In genomic region chr1:16623773-16624719, GRCh38 we compare ENCODE assay signal across 10 cellular contexts. TPM values are rescaled to one million over a fixed set of nuclear protein-coding genes. Genes with fewer than 3 reads are reported as not detected.
A peak's percentile ranks its signal among the peaks of the same experiment; 100 is the strongest.
DNase-seq lines count a peak whose midpoint lies in the region; ATAC-seq and TF ChIP-seq lines count a peak whose summit lies in the region.
"Not testable (repeated sequence)": the region's sequence is repeated elsewhere in the genome, so short reads cannot be mapped to it uniquely, and the experiment has no call there.
"Had no signal": no experiment of that assay in that cellular context is flagged by ENCODE, and none has a peak within 500 bp of the region (broad histone marks: within the 10 kb centered on the region; RNA-seq: fewer than 3 reads in every experiment).

No MANE protein-coding gene starts in this region.

- not testable (repeated sequence) for H3K9me3 ChIP-seq in PC-9 (ENCODE audit: insufficient read depth, low read depth); liver (ENCODE audit: control insufficient read depth in 4 of 4, low read length in 3 of 4)

- H3K36me3 Mint-ChIP-seq in activated naive CD4-positive, alpha-beta T cell treated with anti-CD3 and anti-CD28 coated beads, Interleukin-2, amount 10 ng/mL, durations not matched to agents 7 days and 5 days = peaks cover 29% of the 10 kb centered on the region

- not testable (repeated sequence) for TF ChIP-seq CTCF in 22Rv1 (IDR thresholded peaks at IDR 0.05); GM13977 (IDR thresholded peaks at IDR 0.05; ENCODE audit: extremely low read depth, insufficient read depth, missing control alignments); PC-9 (conservative IDR thresholded peaks at IDR 0.05); liver (IDR thresholded peaks at IDR 0.05; ENCODE audit: low read depth, low read length, missing input control)

- H3K4me2 ChIP-seq in PC-9 = not testable (repeated sequence)

- not testable (repeated sequence) for TF ChIP-seq RAD21 in liver (IDR thresholded peaks at IDR 0.05)

- CTCF ChIA-PET in PC-9 (lab: Charles Lee) = interaction anchor here (0.6 kb wide), 1 partner anchor 250 kb away, joined by 3 read pairs; no protein-coding TSS in a partner anchor
- CTCF ChIA-PET in activated naive CD4-positive, alpha-beta T cell treated with anti-CD3 and anti-CD28 coated beads, Interleukin-2, amount 10 ng/mL, durations not matched to agents 7 days and 5 days (lab: Charles Lee) = interaction anchor here (0.6 to 2.0 kb wide), 11 partner anchors 8 to 328 kb away, joined by 3 to 9 read pairs (median 4); no protein-coding TSS in a partner anchor

- POLR2A ChIA-PET in PC-9 (lab: Charles Lee; ENCODE audit: unreplicated experiment) = interaction anchor here (0.7 kb wide), 1 partner anchor 798 kb away, joined by 7 read pairs; no protein-coding TSS in a partner anchor

- in situ Hi-C loops in GM13977 (cut with MboI; ENCODE audit: low pct_unique_long_range_greater_than_20kb, low sequenced_read_pairs, unreplicated experiment) = loop anchor here (5.0 to 25.0 kb wide), 5 partner anchors 323 to 613 kb away; partner anchors contain the start of genes CPLANE2 and PADI3

- BruUV-seq in PC-9 (replicated peaks; lab: Mats Ljungman, UMichigan) = not testable (repeated sequence)

- WGBS in liver = 59% methylated on average over 27 of the region's 27 CpGs

- H3K27me3 Mint-ChIP-seq in activated naive CD4-positive, alpha-beta T cell treated with anti-CD3 and anti-CD28 coated beads, Interleukin-2, amount 10 ng/mL, durations not matched to agents 7 days and 5 days = not testable (repeated sequence)

- H3K27ac ChIP-seq in 22Rv1 (peak overlapping the region; percentile 6; the same call in 1 of the 2 replicates), liver (ENCODE audit: low read depth in 1 of 2, low read length in 2 of 2) (peak overlapping the region; percentile 42 to 79)
- not testable (repeated sequence) for H3K27ac ChIP-seq in PC-9

- not testable (repeated sequence) for H2AFZ ChIP-seq in PC-9

- H3K9me3 Mint-ChIP-seq in activated naive CD4-positive, alpha-beta T cell treated with anti-CD3 and anti-CD28 coated beads, Interleukin-2, amount 10 ng/mL, durations not matched to agents 7 days and 5 days = not testable (repeated sequence)

- H4K20me1 ChIP-seq in PC-9 (ENCODE audit: insufficient read depth) = not testable (repeated sequence)

- not testable (repeated sequence) for H3K27ac Mint-ChIP-seq in activated naive CD4-positive, alpha-beta T cell treated with anti-CD3 and anti-CD28 coated beads, Interleukin-2, amount 10 ng/mL, durations not matched to agents 7 days and 5 days

- not testable (repeated sequence) for H3K36me3 ChIP-seq in PC-9 (ENCODE audit: low read depth)
- H3K36me3 ChIP-seq in liver (ENCODE audit: control insufficient read depth in 4 of 4, insufficient read depth in 3 of 4, low read depth in 1 of 4, low read length in 3 of 4) = peaks cover 31 to 78% (median 45%) of the 10 kb centered on the region in 4 donors

- intact Hi-C loops in PC-9 (cut with micrococcal nuclease; ENCODE audit: unreplicated experiment) = loop anchor here (5.0 kb wide), 1 partner anchor 328 kb away; no protein-coding TSS in a partner anchor
- intact Hi-C loops in sciatic nerve (cut with DNase I) = not testable (repeated sequence)

- not testable (repeated sequence) for H3K4me1 Mint-ChIP-seq in activated naive CD4-positive, alpha-beta T cell treated with anti-CD3 and anti-CD28 coated beads, Interleukin-2, amount 10 ng/mL, durations not matched to agents 7 days and 5 days

- H3K79me2 ChIP-seq in PC-9 (ENCODE audit: low read depth) = not testable (repeated sequence)

- H3F3A ChIP-seq in PC-9 (ENCODE audit: insufficient read depth, low read depth) = not testable (repeated sequence)

- ATAC-seq in esophagus mucosa (peak; percentile 83), sciatic nerve (peak; percentile 4)

- not testable (repeated sequence) for H3K9me2 ChIP-seq in PC-9 (ENCODE audit: insufficient read depth)

- not testable (repeated sequence) for H3K9ac ChIP-seq in liver (ENCODE audit: low read depth in 1 of 2, low read length in 2 of 2)

- H3K4me1 ChIP-seq in PC-9 (replicated peaks; ENCODE audit: insufficient read depth) = not testable (repeated sequence)
- peaks cover 0 to 31% (median 25%) of the 10 kb centered on the region in 4 donors for H3K4me1 ChIP-seq in liver (ENCODE audit: control insufficient read depth in 4 of 4, insufficient read depth in 4 of 4, low read length in 3 of 4)

- DNase-seq in GM13977 (ENCODE audit: low spot score) (peak; percentile 63), NCI-H2029 (lab: John Stamatoyannopoulos, UW) (peak; percentile 98), PC-9 (peak; percentile 50 to 99), sciatic nerve (ENCODE audit: low spot score) (peak; percentile 69)
- peak; percentile 20 for DNase-seq in activated naive CD4-positive, alpha-beta T cell treated with anti-CD3 and anti-CD28 coated beads, Interleukin-2, amount 10 ng/mL, durations not matched to agents 7 days and 5 days

- H3K4me3 ChIP-seq in PC-9; liver (ENCODE audit: low read depth in 1 of 3, low read length in 3 of 3): not testable (repeated sequence)

- not testable (repeated sequence) for H3K4me3 Mint-ChIP-seq in activated naive CD4-positive, alpha-beta T cell treated with anti-CD3 and anti-CD28 coated beads, Interleukin-2, amount 10 ng/mL, durations not matched to agents 7 days and 5 days

- H3K27me3 ChIP-seq in PC-9 (ENCODE audit: insufficient read depth, low read depth); liver (ENCODE audit: control insufficient read depth in 4 of 4, insufficient read depth in 4 of 4, low read length in 3 of 4): not testable (repeated sequence)

TF ChIP-seq in liver, 16 proteins besides CTCF, POLR2A, EP300 and RAD21:
- peak in 1 of 2 donors; percentile 37 for TF ChIP-seq HNF4A (conservative IDR thresholded peaks at IDR 0.05)

RNA-seq across cellular contexts. Expression of gene NBPF1, which starts 10.7 kb away (rescaled TPM):
- total RNA-seq in PC-9 (2021) = 45.4 and 45.6 TPM in 2 replicates
- 24.7 TPM for total RNA-seq in esophagus mucosa
- total RNA-seq in liver = 10 to 100 TPM in 1 of 2 donors, 1 to 10 TPM in 1; 9.7 to 16.4 TPM
- polyA plus RNA-seq in liver = 10 to 100 TPM in 1 of 2 donors, 1 to 10 TPM in 1; 8.0 to 11.9 TPM
- total RNA-seq in sciatic nerve = 40.4 TPM

RNA-seq across cellular contexts. Expression of gene RNU1-3, which starts 42.7 kb away (rescaled TPM):
- total RNA-seq in PC-9 (2021) (1,333 and 3,235 TPM in 2 replicates), esophagus mucosa (6,387 TPM), liver (under 1 TPM; under 0.01 TPM), sciatic nerve (13,769 TPM)
- polyA plus RNA-seq in liver = 10 to 100 TPM in 1 of 2 donors, not detected in 1; 16.7 TPM
- total RNA-seq: H4 had no signal
- polyA plus RNA-seq: adipose tissue had no signal

Comparison
In these comparisons a context has a peak if more than half of its experiments do, and no peak if none do; other contexts are left out.
1. DNase-seq: peak in every context shown above with its lines; median percentile 98 in NCI-H2029; 74 in PC-9; 69 in sciatic nerve; 63 in GM13977; 20 in activated naive CD4-positive, alpha-beta T cell treated with anti-CD3 and anti-CD28 coated beads, Interleukin-2, amount 10 ng/mL, durations not matched to agents 7 days and 5 days.
2. RNA of gene RNU1-3, which starts 42.7 kb away (total RNA-seq): 13,769 TPM in sciatic nerve (single experiment), 6,387 TPM in esophagus mucosa (single experiment) and 1,333 to 3,235 TPM in PC-9; under 0.01 TPM in liver; every median in the first group is over 1,000 times any median in the second.